Comparison of ENCODE assay signal across 12 cellular contexts in the genomic region with DNA sequence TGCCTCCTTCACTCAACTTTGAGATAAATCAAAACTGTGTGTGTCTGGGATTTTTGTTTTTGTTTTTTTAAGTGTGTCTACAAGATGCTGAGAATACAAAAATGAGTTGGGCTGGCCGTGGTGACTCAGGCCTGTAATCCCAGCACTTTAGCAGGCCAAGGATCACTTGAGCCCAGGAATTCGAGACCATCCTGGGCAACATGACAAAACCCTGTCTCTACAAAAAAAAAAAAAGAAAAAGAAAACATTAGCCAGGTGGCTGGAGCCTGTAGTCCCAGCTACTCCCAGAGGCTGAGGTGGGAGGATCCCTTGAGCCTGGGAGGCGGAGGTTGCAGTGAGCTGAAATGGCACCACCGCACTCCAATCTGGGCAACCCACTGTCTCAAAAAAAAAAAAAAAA. TPM values are rescaled to one million over a fixed set of nuclear protein-coding genes. Genes with fewer than 3 reads are reported as not detected.
A peak's percentile ranks its signal among the peaks of the same experiment; 100 is the strongest.
DNase-seq lines count a peak whose midpoint lies in the region; ATAC-seq and TF ChIP-seq lines count a peak whose summit lies in the region.
"Had no signal": no experiment of that assay in that cellular context is flagged by ENCODE, and none has a peak within 500 bp of the region (broad histone marks: within the 10 kb centered on the region; RNA-seq: fewer than 3 reads in every experiment).

No MANE protein-coding gene starts in this region.

- no peak for TF ChIP-seq CTCF in choroid plexus epithelial cell (conservative IDR thresholded peaks at IDR 0.05; ENCODE audit: low read depth, low read length)

- H3K4ac ChIP-seq in neuronal stem cell (ENCODE audit: low read length) = no peak overlapping the region

- no peak overlapping the region for H2BK5ac ChIP-seq in neuronal stem cell (ENCODE audit: low read length)

- no peak overlapping the region for H4K8ac ChIP-seq in neuronal stem cell (ENCODE audit: low read depth, low read length)

- H3K4me2 ChIP-seq in neuronal stem cell (ENCODE audit: insufficient read depth, low read length, poor library complexity, severe bottlenecking) = peak overlapping the region; percentile 2

- ATAC-seq in HG02571 (IDR thresholded peaks at IDR 0.05; ENCODE audit: unreplicated experiment) (no peak), GM18907 (IDR thresholded peaks at IDR 0.05; ENCODE audit: unreplicated experiment) (no peak)

- no peak overlapping the region for H3K18ac ChIP-seq in neuronal stem cell (ENCODE audit: low read length)

- no peak overlapping the region for H2AFZ ChIP-seq in neuronal stem cell (ENCODE audit: low read length)

- DNase-seq in EH (ENCODE audit: low read depth) (peak; percentile 91), NCI-H2171 treated with DMSO at 0.1 percent for 48 hours (lab: John Stamatoyannopoulos, UW) (peak; percentile 56), choroid plexus epithelial cell (ENCODE audit: low read depth) (peak; percentile 65), neuronal stem cell (ENCODE audit: low spot score) (no peak), cerebellum (ENCODE audit: low spot score) (no peak), NCI-H226 (no peak)
- DNase-seq: activated CD4-positive, alpha-beta T cell treated with anti-CD3 and anti-CD28 coated beads, Interleukin-2, amount 50 U/mL, for 1 hour; KG1; NCI-H446 treated with DMSO at 0.1 percent for 48 hours; SW 1271 had no signal

- WGBS in neuronal stem cell (ENCODE audit: extremely low coverage in 2 of 2, insufficient read length in 2 of 2, insufficient replicate concordance in 1 of 2), 2 donors = no CpG with 5 or more reads among the region's 4 CpGs

- H2AK5ac ChIP-seq in neuronal stem cell (ENCODE audit: low read depth, low read length) = no peak overlapping the region

- no peak overlapping the region for H3K23ac ChIP-seq in neuronal stem cell (ENCODE audit: low read depth, low read length, poor library complexity)

- peaks cover 0 to 22% (median 0%) of the 10 kb centered on the region in 3 experiments for H3K27me3 ChIP-seq in neuronal stem cell (ENCODE audit: control insufficient read depth in 3 of 3, insufficient read depth in 3 of 3, low read depth in 1 of 3, low read length in 3 of 3)

- H2BK120ac ChIP-seq in neuronal stem cell (ENCODE audit: low read depth, low read length) = no peak overlapping the region

- H2BK15ac ChIP-seq in neuronal stem cell (ENCODE audit: low read length) = no peak overlapping the region

- no peak overlapping the region for H4K91ac ChIP-seq in neuronal stem cell (ENCODE audit: low read depth, low read length, poor library complexity)

- H3K9ac ChIP-seq in neuronal stem cell (ENCODE audit: low read depth, low read length, poor library complexity) = no peak overlapping the region

- no peak overlapping the region for H3K27ac ChIP-seq in neuronal stem cell (replicated peaks; ENCODE audit: low read length)

- no peaks in the 10 kb centered on the region for H3K79me1 ChIP-seq in neuronal stem cell (ENCODE audit: low read depth, low read length)

- peaks cover 0 to 2% of the 10 kb centered on the region in 2 donors for H3K9me3 ChIP-seq in neuronal stem cell (replicated peaks in 1 of 2; ENCODE audit: control insufficient read depth in 2 of 2, insufficient read depth in 1 of 2, low read depth in 1 of 2, low read length in 2 of 2)

- no peak overlapping the region for H3K4me3 ChIP-seq in choroid plexus epithelial cell (ENCODE audit: low read depth, low read length)
- no peak overlapping the region for H3K4me3 ChIP-seq in neuronal stem cell (ENCODE audit: low read length in 2 of 2)

- H3K4me1 ChIP-seq in neuronal stem cell (ENCODE audit: control insufficient read depth in 2 of 2, insufficient read depth in 1 of 2, low read depth in 1 of 2, low read length in 2 of 2) = no peaks in the 10 kb centered on the region

- H3K14ac ChIP-seq in neuronal stem cell (ENCODE audit: low read length) = no peak overlapping the region

- no peaks in the 10 kb centered on the region for H3K36me3 ChIP-seq in neuronal stem cell (replicated peaks in 1 of 2; ENCODE audit: control insufficient read depth in 2 of 2, insufficient read depth in 2 of 2, low read length in 2 of 2)

- no peak overlapping the region for H2BK12ac ChIP-seq in neuronal stem cell (ENCODE audit: low read length)

RNA-seq across cellular contexts. Expression of a gene that starts 21.0 kb away (rescaled TPM):
- polyA plus RNA-seq in neuronal stem cell (2013, experiment 1 of 2) = 555 TPM
- 556 TPM for polyA plus RNA-seq in neuronal stem cell (2013, experiment 2 of 2)
- total RNA-seq in cerebellum = 553 TPM

RNA-seq across cellular contexts. Expression of a gene that starts 21.5 kb away (rescaled TPM):
- polyA plus RNA-seq in neuronal stem cell (2013, experiment 1 of 2) = 29.5 TPM
- 31.5 TPM for polyA plus RNA-seq in neuronal stem cell (2013, experiment 2 of 2)
- 16.9 TPM for total RNA-seq in cerebellum

RNA-seq across cellular contexts. Expression of a gene that starts 37.8 kb away (rescaled TPM):
- 8.2 TPM for polyA plus RNA-seq in neuronal stem cell (2013, experiment 1 of 2)
- 7.9 TPM for polyA plus RNA-seq in neuronal stem cell (2013, experiment 2 of 2)
- total RNA-seq in cerebellum = 13.3 TPM

Comparison
In these comparisons a context has a peak if more than half of its experiments do, and no peak if none do; other contexts are left out.
1. DNase-seq: peak in EH (single experiment), NCI-H2171 treated with DMSO at 0.1 percent for 48 hours (single experiment) and choroid plexus epithelial cell (single experiment); none in neuronal stem cell (single experiment), cerebellum (single experiment) and NCI-H226 (single experiment).